Comparison of ENCODE assay signal across 10 cellular contexts in the genomic region with DNA sequence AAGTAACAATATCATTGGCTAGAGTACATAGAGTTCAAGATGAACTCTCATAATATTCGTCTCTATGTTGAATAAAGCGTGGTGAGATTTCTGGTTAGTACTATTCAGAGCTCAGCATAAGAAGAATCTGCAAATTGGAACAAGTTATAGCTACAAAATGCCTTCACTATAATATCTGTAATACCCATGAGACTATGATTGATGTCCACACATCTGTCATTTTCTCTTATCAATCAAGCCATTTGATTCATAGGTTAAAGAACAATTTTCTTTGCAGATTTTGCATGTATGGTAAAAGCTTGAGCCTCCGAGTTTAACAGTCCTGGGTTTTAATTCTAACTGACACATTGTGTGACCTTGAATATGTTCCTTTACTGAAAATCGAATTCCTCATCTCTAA. TPM values are rescaled to one million over a fixed set of nuclear protein-coding genes. Genes with fewer than 3 reads are reported as not detected.
DNase-seq lines count a peak whose midpoint lies in the region; ATAC-seq, FAIRE-seq and TF ChIP-seq lines count a peak whose summit lies in the region.
"Had no signal": no experiment of that assay in that cellular context is flagged by ENCODE, and none has a peak within 500 bp of the region (broad histone marks: within the 10 kb centered on the region; RNA-seq: fewer than 3 reads in every experiment).

No MANE protein-coding gene starts in this region.

- H3K4me3 ChIP-seq in A549 (peak overlapping the region; percentile 69), H7 (ENCODE audit: insufficient read depth, low read depth, low read length) (peak overlapping the region; percentile 88; the same call in 1 of the 2 replicates), keratinocyte (ENCODE audit: control insufficient read depth in 2 of 3, extremely low read depth in 1 of 3, insufficient read depth in 2 of 3, low read depth in 1 of 3, low read length in 3 of 3) (peak overlapping the region; percentile 81 to 98 (median 86)), uterus (peak overlapping the region in 1 of 2 donors; percentile 60)

- H3K4me2 ChIP-seq in A549 (peak overlapping the region; percentile 83), keratinocyte (ENCODE audit: control insufficient read depth, extremely low read depth, insufficient read depth, low read depth, low read length) (peak overlapping the region; percentile 87)

- H3K9me3 Mint-ChIP-seq in activated naive CD8-positive, alpha-beta T cell treated with anti-CD3 and anti-CD28 coated beads for 36 hours, result no peaks in the 10 kb centered on the region

- H3K4me1 ChIP-seq in A549 (peaks cover 56% of the 10 kb centered on the region), keratinocyte (ENCODE audit: control insufficient read depth, extremely low read depth, insufficient read depth, low read length) (peaks cover 19% of the 10 kb centered on the region), uterus (peaks cover 3 to 13% of the 10 kb centered on the region in 2 donors)

- peaks cover 45% of the 10 kb centered on the region for H3K4me1 Mint-ChIP-seq in activated naive CD8-positive, alpha-beta T cell treated with anti-CD3 and anti-CD28 coated beads for 36 hours

- FAIRE-seq in A549 (lab: Jason Lieb, UNC), result no peak
- FAIRE-seq in keratinocyte (lab: Jason Lieb, UNC), result no peak

- H3K27me3 Mint-ChIP-seq in activated naive CD8-positive, alpha-beta T cell treated with anti-CD3 and anti-CD28 coated beads for 36 hours, result no peaks in the 10 kb centered on the region

- H3K27me3 ChIP-seq in H7 (ENCODE audit: control insufficient read depth, insufficient read depth, low read length) (no peaks in the 10 kb centered on the region), keratinocyte (ENCODE audit: control insufficient read depth, extremely low read depth, insufficient read depth, low read length) (no peaks in the 10 kb centered on the region), uterus (no peaks in the 10 kb centered on the region)

- no peak for TF ChIP-seq RAD21 in A549 (conservative IDR thresholded peaks at IDR 0.05 in 1 of 2, IDR thresholded peaks at IDR 0.05 in 1 of 2)

- CTCF ChIA-PET in A549 (lab: Yijun Ruan, JAX), result interaction anchor here (3.8 kb wide), 1 partner anchor 23 kb away, joined by 24 read pairs; a partner anchor contains a TSS

- POLR2A ChIA-PET in A549 (lab: Yijun Ruan, JAX), result interaction anchor here (1.0 kb wide), 1 partner anchor 23 kb away, joined by 6 read pairs; a partner anchor contains a TSS

- no peak for TF ChIP-seq CTCF in A549 (IDR thresholded peaks at IDR 0.05)
- TF ChIP-seq CTCF in keratinocyte (optimal IDR thresholded peaks at IDR 0.05 in 1 of 3, IDR thresholded peaks at IDR 0.05 in 1 of 3, conservative IDR thresholded peaks at IDR 0.05 in 1 of 3; ENCODE audit: extremely low read depth in 1 of 3, insufficient read depth in 2 of 3, low read length in 3 of 3), result no peak
- no peak for TF ChIP-seq CTCF in uterus (IDR thresholded peaks at IDR 0.05)

- ATAC-seq in A549, result no peak
- no peak for ATAC-seq in GM19395 (IDR thresholded peaks at IDR 0.05; ENCODE audit: unreplicated experiment)

- intact Hi-C loops in uterus (cut with DNase I; ENCODE audit: low total_unique reads), result no loop called here

- peaks cover 29% of the 10 kb centered on the region for H3K36me3 Mint-ChIP-seq in activated naive CD8-positive, alpha-beta T cell treated with anti-CD3 and anti-CD28 coated beads for 36 hours

- no peak for TF ChIP-seq EP300 in A549 (IDR thresholded peaks at IDR 0.05)

- peak overlapping the region; percentile 96 for H3K9ac ChIP-seq in keratinocyte (ENCODE audit: control insufficient read depth, extremely low read depth, insufficient read depth, low read length)

- no peak overlapping the region for H2AFZ ChIP-seq in keratinocyte (ENCODE audit: control insufficient read depth, low read length)

- DNase-seq in A549 (ENCODE audit: low read depth in 1 of 2, low spot score in 1 of 2) (no peak), H7 (no peak), keratinocyte (ENCODE audit: low read depth, low spot score) (no peak), uterus (no peak), HPDE6-E6E7 (ENCODE audit: extremely low spot score) (no peak), NCI-H526 (lab: John Stamatoyannopoulos, UW) (no peak)
- DNase-seq in activated naive CD8-positive, alpha-beta T cell treated with anti-CD3 and anti-CD28 coated beads for 36 hours, result no peak
- DNase-seq: activated CD4-positive, alpha-beta T cell treated with anti-CD3 and anti-CD28 coated beads, Interleukin-2, amount 50 U/mL, for 4 hours; NCI-H2029 treated with DMSO at 0.1 percent for 48 hours had no signal

- H3K36me3 ChIP-seq in H7 (replicated peaks; ENCODE audit: control insufficient read depth, insufficient read depth, low read length), result no peaks in the 10 kb centered on the region
- peaks cover 0 to 1% of the 10 kb centered on the region in 2 experiments for H3K36me3 ChIP-seq in keratinocyte (ENCODE audit: control insufficient read depth in 2 of 2, extremely low read depth in 1 of 2, insufficient read depth in 2 of 2, low read length in 2 of 2)
- H3K36me3 ChIP-seq in uterus, result no peaks in the 10 kb centered on the region

- H3K4me3 Mint-ChIP-seq in activated naive CD8-positive, alpha-beta T cell treated with anti-CD3 and anti-CD28 coated beads for 36 hours, result peak overlapping the region; percentile 96

- peaks cover 78% of the 10 kb centered on the region for H3K79me2 ChIP-seq in keratinocyte (ENCODE audit: control insufficient read depth, insufficient read depth, low read length)

- dilution Hi-C loops in keratinocyte (cut with MboI; ENCODE audit: extremely low pct_ligation_motif_present, low sequenced_read_pairs), result no loop called here

- H3K27ac ChIP-seq in A549 (peak overlapping the region in 1 of 2 experiments; percentile 96; a peak in 1 of 6 replicates), keratinocyte (ENCODE audit: control insufficient read depth, insufficient read depth, low read length) (no peak overlapping the region), uterus (no peak overlapping the region)

- H3K9me1 ChIP-seq in keratinocyte (ENCODE audit: control insufficient read depth, extremely low read depth, insufficient read depth, low read length), result peaks cover 2% of the 10 kb centered on the region

- no peaks in the 10 kb centered on the region for H4K20me1 ChIP-seq in keratinocyte (ENCODE audit: control insufficient read depth, extremely low read depth, insufficient read depth, low read length)

- peak overlapping the region; percentile 96 for H3K27ac Mint-ChIP-seq in activated naive CD8-positive, alpha-beta T cell treated with anti-CD3 and anti-CD28 coated beads for 36 hours

- 29% methylated on average over 4 of the region's 4 CpGs for WGBS in A549 (ENCODE audit: missing lambda C conversion rate)

- no peak for TF ChIP-seq POLR2A in A549 (IDR thresholded peaks at IDR 0.05; ENCODE audit: low read length)
- no peak for TF ChIP-seq POLR2A in uterus (IDR thresholded peaks at IDR 0.05)

- no peaks in the 10 kb centered on the region for H3K9me3 ChIP-seq in A549
- H3K9me3 ChIP-seq in keratinocyte (ENCODE audit: control insufficient read depth, low read depth, low read length), result no peaks in the 10 kb centered on the region
- no peaks in the 10 kb centered on the region for H3K9me3 ChIP-seq in uterus

RNA-seq across cellular contexts. Expression of a gene that starts 1.4 kb away (rescaled TPM):
- polyA plus RNA-seq in A549 (2011; rRNA removed), result 15.3 and 15.9 TPM in 2 replicates
- polyA plus RNA-seq in A549 (2012; cell fraction: cytosol; rRNA removed), result 3.0 TPM in 2 replicates
- polyA plus RNA-seq in A549 (2012; cell fraction: nucleus; rRNA removed), result 1.6 and 2.8 TPM in 2 replicates
- 16.4 to 20.7 TPM (median 18.4 TPM) in 3 replicates for polyA plus RNA-seq in A549 (2017; fragmentation: RNase III; extraction: RNeasy Plus Mini Kit Qiagen cat#74134 plus additional on column Dnase treatment)
- 26.5 and 26.9 TPM in 2 replicates for polyA minus RNA-seq in A549 (2011; rRNA and poly(A)+ RNA removed)
- 7.7 and 9.8 TPM in 2 replicates for total RNA-seq in H7 (2014; rRNA removed; shearing (Covaris generic))
- total RNA-seq in activated naive CD8-positive, alpha-beta T cell treated with anti-CD3 and anti-CD28 coated beads for 36 hours, result 10 to 100 TPM; 24.9 to 28.6 TPM
- 6.9 to 14.1 TPM (median 10.7 TPM) in 3 replicates for polyA plus RNA-seq in keratinocyte
- polyA plus RNA-seq in keratinocyte (2011; ENCODE audit: low read depth), result 7.1 TPM
- polyA plus RNA-seq in keratinocyte (2011; cell fraction: cytosol; rRNA removed), result 4.4 and 8.4 TPM in 2 replicates
- polyA plus RNA-seq in keratinocyte (2011; cell fraction: nucleus; rRNA removed), result 13.8 and 18.3 TPM in 2 replicates
- polyA plus RNA-seq in keratinocyte (2012; ENCODE audit: low replicate concordance), result 7.2 and 10.6 TPM in 2 replicates
- 4.7 to 15.3 TPM (median 8.5 TPM) in 3 replicates for polyA minus RNA-seq in keratinocyte
- 9.0 TPM for polyA minus RNA-seq in keratinocyte (2011; cell fraction: cytosol; rRNA and poly(A)+ RNA removed)
- polyA minus RNA-seq in keratinocyte (2011; cell fraction: nucleus; rRNA and poly(A)+ RNA removed), result 7.4 and 16.1 TPM in 2 replicates
- total RNA-seq in uterus, result 10 to 100 TPM; 10.2 to 36.4 (median 22.4) TPM

RNA-seq across cellular contexts. Expression of a gene that starts 1.6 kb away (rescaled TPM):
- polyA plus RNA-seq in A549 (2011; rRNA removed) (21.1 and 35.6 TPM in 2 replicates), A549 (2017; fragmentation: RNase III; extraction: RNeasy Plus Mini Kit Qiagen cat#74134 plus additional on column Dnase treatment) (14.4 to 16.3 TPM (median 16.0 TPM) in 3 replicates), keratinocyte (4.8 to 13.0 TPM (median 7.4 TPM) in 3 replicates)
- 5.8 and 6.0 TPM in 2 replicates for polyA plus RNA-seq in A549 (2012; cell fraction: cytosol; rRNA removed)
- 3.5 and 3.9 TPM in 2 replicates for polyA plus RNA-seq in A549 (2012; cell fraction: nucleus; rRNA removed)
- polyA minus RNA-seq in A549 (2011; rRNA and poly(A)+ RNA removed), result 17.9 and 19.7 TPM in 2 replicates
- 39.4 and 70.4 TPM in 2 replicates for total RNA-seq in H7 (2014; rRNA removed; shearing (Covaris generic))
- total RNA-seq in activated naive CD8-positive, alpha-beta T cell treated with anti-CD3 and anti-CD28 coated beads for 36 hours, result 10 to 100 TPM; 66.0 to 69.2 TPM
- polyA plus RNA-seq in keratinocyte (2011; ENCODE audit: low read depth), result 8.1 TPM
- polyA plus RNA-seq in keratinocyte (2011; cell fraction: cytosol; rRNA removed), result 2.9 and 5.6 TPM in 2 replicates
- 4.9 and 6.5 TPM in 2 replicates for polyA plus RNA-seq in keratinocyte (2011; cell fraction: nucleus; rRNA removed)
- 2.1 and 7.5 TPM in 2 replicates for polyA plus RNA-seq in keratinocyte (2012; ENCODE audit: low replicate concordance)
- 3.4 to 18.2 TPM (median 6.3 TPM) in 3 replicates for polyA minus RNA-seq in keratinocyte
- 2.9 TPM for polyA minus RNA-seq in keratinocyte (2011; cell fraction: cytosol; rRNA and poly(A)+ RNA removed)
- 3.7 and 11.9 TPM in 2 replicates for polyA minus RNA-seq in keratinocyte (2011; cell fraction: nucleus; rRNA and poly(A)+ RNA removed)
- 10 to 100 TPM in 1 of 4 donors, 1 to 10 TPM in 2, under 1 TPM in 1; 0.51 to 20.0 (median 3.1) TPM for total RNA-seq in uterus

RNA-seq across cellular contexts. Expression of a gene that starts 23.0 kb away (rescaled TPM):
- 72.3 and 76.1 TPM in 2 replicates for polyA plus RNA-seq in A549 (2011; rRNA removed)
- 145 and 182 TPM in 2 replicates for polyA plus RNA-seq in A549 (2012; cell fraction: cytosol; rRNA removed)
- polyA plus RNA-seq in A549 (2012; cell fraction: nucleus; rRNA removed), result 144 and 188 TPM in 2 replicates
- 42.9 to 48.2 TPM (median 43.0 TPM) in 3 replicates for polyA plus RNA-seq in A549 (2017; fragmentation: RNase III; extraction: RNeasy Plus Mini Kit Qiagen cat#74134 plus additional on column Dnase treatment)
- polyA minus RNA-seq in A549 (2011; rRNA and poly(A)+ RNA removed), result 284 and 330 TPM in 2 replicates
- total RNA-seq in H7 (2014; rRNA removed; shearing (Covaris generic)), result 45.7 and 51.0 TPM in 2 replicates
- 100 to 1,000 TPM; 118 to 122 TPM for total RNA-seq in activated naive CD8-positive, alpha-beta T cell treated with anti-CD3 and anti-CD28 coated beads for 36 hours
- 48.5 to 114 TPM (median 53.0 TPM) in 3 replicates for polyA plus RNA-seq in keratinocyte
- polyA plus RNA-seq in keratinocyte (2011; ENCODE audit: low read depth), result 11.3 TPM
- polyA plus RNA-seq in keratinocyte (2011; cell fraction: cytosol; rRNA removed), result 81.8 and 103 TPM in 2 replicates
- 84.0 and 134 TPM in 2 replicates for polyA plus RNA-seq in keratinocyte (2011; cell fraction: nucleus; rRNA removed)
- 43.0 and 57.7 TPM in 2 replicates for polyA plus RNA-seq in keratinocyte (2012; ENCODE audit: low replicate concordance)
- polyA minus RNA-seq in keratinocyte, result 170 to 503 TPM (median 289 TPM) in 3 replicates
- polyA minus RNA-seq in keratinocyte (2011; cell fraction: cytosol; rRNA and poly(A)+ RNA removed), result 245 TPM
- polyA minus RNA-seq in keratinocyte (2011; cell fraction: nucleus; rRNA and poly(A)+ RNA removed), result 43.7 and 61.0 TPM in 2 replicates
- 10 to 100 TPM in 3 of 4 donors, 1 to 10 TPM in 1; 8.5 to 88.7 (median 27.9) TPM for total RNA-seq in uterus
